8 cellular contexts compared by ENCODE assay signal in genomic region chr2:231405601-231406367, GRCh38. TPM values are rescaled to one million over a fixed set of nuclear protein-coding genes. Genes with fewer than 3 reads are reported as not detected.
DNase-seq lines count a peak whose midpoint lies in the region; ATAC-seq, FAIRE-seq and TF ChIP-seq lines count a peak whose summit lies in the region.
"Not testable (repeated sequence)": the region's sequence is repeated elsewhere in the genome, so short reads cannot be mapped to it uniquely, and the experiment has no call there.

No MANE protein-coding gene starts in this region.

- TF ChIP-seq EP300 in Ishikawa (IDR thresholded peaks at IDR 0.05; ENCODE audit: borderline replicate concordance); tibial nerve (IDR thresholded peaks at IDR 0.05): not testable (repeated sequence)

- not testable (repeated sequence) for H3K27me3 Mint-ChIP-seq in activated B cell treated with CpG ODN at 0.5 μM for 24 hours
- peaks cover 11% of the 10 kb centered on the region for H3K27me3 Mint-ChIP-seq in activated naive CD8-positive, alpha-beta T cell treated with anti-CD3 and anti-CD28 coated beads, Interleukin-2, amount 10 ng/mL, durations not matched to agents 7 days and 5 days

- not testable (repeated sequence) for H3K27me3 ChIP-seq in liver (ENCODE audit: control insufficient read depth in 4 of 4, insufficient read depth in 4 of 4, low read length in 3 of 4); tibial nerve

- 13% methylated on average over 16 of the region's 16 CpGs for WGBS in liver
- WGBS in tibial nerve, 2 donors: 24 to 26% methylated on average over 16 of the region's 16 CpGs

- H3K4me1 ChIP-seq in liver (ENCODE audit: control insufficient read depth in 4 of 4, insufficient read depth in 4 of 4, low read length in 3 of 4): not testable (repeated sequence)
- peaks cover 0 to 11% (median 0%) of the 10 kb centered on the region in 4 donors for H3K4me1 ChIP-seq in tibial nerve

- intact Hi-C loops in activated B cell treated with CpG ODN at 0.5 μM for 24 hours (cut with micrococcal nuclease): loop anchor here (1.0 to 2.0 kb wide), 6 partner anchors 10 to 178 kb away; partner anchors contain the start of gene B3GNT7

- H3K9me3 Mint-ChIP-seq in activated B cell treated with CpG ODN at 0.5 μM for 24 hours; activated naive CD8-positive, alpha-beta T cell treated with anti-CD3 and anti-CD28 coated beads, Interleukin-2, amount 10 ng/mL, durations not matched to agents 7 days and 5 days: not testable (repeated sequence)

- not testable (repeated sequence) for DNase-seq in D721Med (ENCODE audit: insufficient read length, low spot score); activated naive CD8-positive, alpha-beta T cell treated with anti-CD3 and anti-CD28 coated beads, Interleukin-2, amount 10 ng/mL, durations not matched to agents 7 days and 5 days; epithelial cell of proximal tubule (ENCODE audit: low read depth); tibial nerve (ENCODE audit: low spot score in 2 of 2)
- DNase-seq in activated B cell treated with CpG ODN at 0.5 μM for 24 hours: peak; percentile 38
- peak; percentile 21 for DNase-seq in renal cortical epithelial cell (ENCODE audit: low read depth)

- not testable (repeated sequence) for H3K27ac ChIP-seq in liver (ENCODE audit: low read depth in 1 of 2, low read length in 2 of 2); tibial nerve

- H3K4me3 ChIP-seq in epithelial cell of proximal tubule (ENCODE audit: low read depth, low read length); liver (ENCODE audit: low read depth in 1 of 3, low read length in 3 of 3); tibial nerve: not testable (repeated sequence)

- not testable (repeated sequence) for H3K9ac ChIP-seq in liver (ENCODE audit: low read depth in 1 of 2, low read length in 2 of 2)

- not testable (repeated sequence) for H3K36me3 ChIP-seq in liver (ENCODE audit: control insufficient read depth in 4 of 4, insufficient read depth in 3 of 4, low read depth in 1 of 4, low read length in 3 of 4); tibial nerve

- peak overlapping the region; percentile 77 for H3K27ac Mint-ChIP-seq in activated B cell treated with CpG ODN at 0.5 μM for 24 hours
- H3K27ac Mint-ChIP-seq in activated naive CD8-positive, alpha-beta T cell treated with anti-CD3 and anti-CD28 coated beads, Interleukin-2, amount 10 ng/mL, durations not matched to agents 7 days and 5 days: not testable (repeated sequence)

- peak overlapping the region; percentile 76 for H3K4me3 Mint-ChIP-seq in activated B cell treated with CpG ODN at 0.5 μM for 24 hours
- H3K4me3 Mint-ChIP-seq in activated naive CD8-positive, alpha-beta T cell treated with anti-CD3 and anti-CD28 coated beads, Interleukin-2, amount 10 ng/mL, durations not matched to agents 7 days and 5 days: not testable (repeated sequence)

- peaks cover 15% of the 10 kb centered on the region for H3K4me1 Mint-ChIP-seq in activated B cell treated with CpG ODN at 0.5 μM for 24 hours
- H3K4me1 Mint-ChIP-seq in activated naive CD8-positive, alpha-beta T cell treated with anti-CD3 and anti-CD28 coated beads, Interleukin-2, amount 10 ng/mL, durations not matched to agents 7 days and 5 days: peaks cover 12% of the 10 kb centered on the region

- peak; percentile 89 for ATAC-seq in activated B cell treated with CpG ODN at 0.5 μM for 24 hours (ENCODE audit: low read depth)
- peak; percentile 26 for ATAC-seq in activated naive CD8-positive, alpha-beta T cell treated with anti-CD3 and anti-CD28 coated beads, Interleukin-2, amount 10 ng/mL, durations not matched to agents 7 days and 5 days (ENCODE audit: low read depth)

- TF ChIP-seq CTCF in D721Med (IDR thresholded peaks at IDR 0.05; ENCODE audit: insufficient read depth, missing control alignments): peak; percentile 25
- not testable (repeated sequence) for TF ChIP-seq CTCF in activated B cell treated with CpG ODN at 0.5 μM for 24 hours (IDR thresholded peaks at IDR 0.05)
- TF ChIP-seq CTCF in epithelial cell of proximal tubule (conservative IDR thresholded peaks at IDR 0.05; ENCODE audit: low read depth, low read length): peak; percentile 47
- TF ChIP-seq CTCF in liver (IDR thresholded peaks at IDR 0.05; ENCODE audit: low read depth, low read length, missing input control): peak; percentile 13
- TF ChIP-seq CTCF in tibial nerve (IDR thresholded peaks at IDR 0.05): peak; percentile 33 to 73 (median 45)

- H3K9me3 ChIP-seq in liver (ENCODE audit: control insufficient read depth in 4 of 4, low read length in 3 of 4); tibial nerve: not testable (repeated sequence)

- CTCF ChIA-PET in activated B cell treated with CpG ODN at 0.5 μM for 24 hours (lab: Charles Lee): interaction anchor here (0.7 to 9.7 kb wide), 13 partner anchors 9 to 302 kb away, joined by 3 to 79 read pairs (median 5); no protein-coding TSS in a partner anchor

- POLR2A ChIA-PET in activated B cell treated with CpG ODN at 0.5 μM for 24 hours (lab: Charles Lee): interaction anchor here (0.7 to 1.3 kb wide), 6 partner anchors 9 to 179 kb away, joined by 3 to 10 read pairs (median 4); partner anchors contain the start of gene NCL
- POLR2A ChIA-PET in activated naive CD8-positive, alpha-beta T cell treated with anti-CD3 and anti-CD28 coated beads, Interleukin-2, amount 10 ng/mL, durations not matched to agents 7 days and 5 days (lab: Charles Lee): not testable (repeated sequence)

- not testable (repeated sequence) for FAIRE-seq in D721Med (lab: Jason Lieb, UNC)

- TF ChIP-seq RAD21 in Ishikawa (IDR thresholded peaks at IDR 0.05; ENCODE audit: low read depth): peak; percentile 57
- TF ChIP-seq RAD21 in liver (IDR thresholded peaks at IDR 0.05): peak; percentile 47 to 56

- H3K36me3 Mint-ChIP-seq in activated B cell treated with CpG ODN at 0.5 μM for 24 hours (ENCODE audit: low read depth); activated naive CD8-positive, alpha-beta T cell treated with anti-CD3 and anti-CD28 coated beads, Interleukin-2, amount 10 ng/mL, durations not matched to agents 7 days and 5 days: not testable (repeated sequence)

- TF ChIP-seq POLR2A in tibial nerve (IDR thresholded peaks at IDR 0.05): not testable (repeated sequence)

RNA-seq across cellular contexts. Expression of gene B3GNT7, which starts 10.3 kb away (rescaled TPM):
- total RNA-seq in activated B cell treated with CpG ODN at 0.5 μM for 24 hours (23.7 and 24.4 TPM in 2 replicates), epithelial cell of proximal tubule (10.7 and 13.7 TPM in 2 replicates), liver (1 to 10 TPM; 1.1 to 1.7 TPM), renal cortical epithelial cell (4.0 and 4.5 TPM in 2 replicates), tibial nerve (1 to 10 TPM; 2.6 to 3.3 (median 3.0) TPM)
- total RNA-seq in activated naive CD8-positive, alpha-beta T cell treated with anti-CD3 and anti-CD28 coated beads, Interleukin-2, amount 10 ng/mL, durations not matched to agents 7 days and 5 days: under 1 TPM; 0.37 to 0.42 TPM
- polyA plus RNA-seq in liver: under 1 TPM; 0.74 to 0.96 TPM

RNA-seq across cellular contexts. Expression of gene NCL, which starts 58.5 kb away (rescaled TPM):
- total RNA-seq in activated B cell treated with CpG ODN at 0.5 μM for 24 hours: 693 and 761 TPM in 2 replicates
- total RNA-seq in activated naive CD8-positive, alpha-beta T cell treated with anti-CD3 and anti-CD28 coated beads, Interleukin-2, amount 10 ng/mL, durations not matched to agents 7 days and 5 days: 100 to 1,000 TPM; 461 to 462 TPM
- total RNA-seq in epithelial cell of proximal tubule: 141 and 227 TPM in 2 replicates
- 10 to 100 TPM; 83.1 to 93.0 TPM for total RNA-seq in liver
- polyA plus RNA-seq in liver: 100 to 1,000 TPM; 121 to 139 TPM
- 86.7 and 418 TPM in 2 replicates for total RNA-seq in renal cortical epithelial cell
- total RNA-seq in tibial nerve: 100 to 1,000 TPM; 119 to 202 (median 143) TPM
